ENCODE assay signal across 8 cellular contexts in genomic region chr17:81902023-81902652, GRCh38. TPM values are rescaled to one million over a fixed set of nuclear protein-coding genes. Genes with fewer than 3 reads are reported as not detected.
DNase-seq lines count a peak whose midpoint lies in the region; ATAC-seq lines count a peak whose summit lies in the region.

Gene NPB (plus strand): TSS chr17:81902238. CDS start chr17:81902278, 40 bp downstream.

- H3K9ac ChIP-seq in iPS-15b (ENCODE audit: low read depth, low read length) = peak within 1 kb of the TSS; percentile 37

- no peak within 1 kb of the TSS for H3K27ac Mint-ChIP-seq in activated T-helper 17 cell treated with anti-CD3 and anti-CD28 coated beads, Interleukin-2, amount 50 U/mL, for 72 hours
- no peak within 1 kb of the TSS for H3K27ac Mint-ChIP-seq in stimulated activated memory B cell treated with anti-CD40 and anti-IgM and Interleukin-4, amounts not matched to agents 10 μg/mL and 1 μg/mL and 100 μg/mL, for 72 hours

- no peak within 1 kb of the TSS for H3K27ac ChIP-seq in SJCRH30

- H3K36me3 ChIP-seq in iPS-15b (ENCODE audit: control insufficient read depth, insufficient read depth, low read length) (peaks cover 37% of the 10 kb centered on the region), SJCRH30 (peaks cover 20% of the 10 kb centered on the region)

- peak within 1 kb of the TSS; percentile 30 for H3K4me3 ChIP-seq in iPS-15b (ENCODE audit: low read depth, low read length)
- H3K4me3 ChIP-seq in SJCRH30 = no peak within 1 kb of the TSS

- peaks cover 42% of the 10 kb centered on the region for H3K36me3 Mint-ChIP-seq in activated T-helper 17 cell treated with anti-CD3 and anti-CD28 coated beads, Interleukin-2, amount 50 U/mL, for 72 hours (ENCODE audit: low read depth)
- H3K36me3 Mint-ChIP-seq in stimulated activated memory B cell treated with anti-CD40 and anti-IgM and Interleukin-4, amounts not matched to agents 10 μg/mL and 1 μg/mL and 100 μg/mL, for 72 hours = peaks cover 42% of the 10 kb centered on the region

- H3K27me3 ChIP-seq in iPS-15b (ENCODE audit: control insufficient read depth, insufficient read depth, low read length) (peaks cover 9% of the 10 kb centered on the region), SJCRH30 (no peaks in the 10 kb centered on the region)

- H3K27me3 Mint-ChIP-seq in activated T-helper 17 cell treated with anti-CD3 and anti-CD28 coated beads, Interleukin-2, amount 50 U/mL, for 72 hours = peaks cover 7% of the 10 kb centered on the region
- peaks cover 14% of the 10 kb centered on the region for H3K27me3 Mint-ChIP-seq in stimulated activated memory B cell treated with anti-CD40 and anti-IgM and Interleukin-4, amounts not matched to agents 10 μg/mL and 1 μg/mL and 100 μg/mL, for 72 hours

- no peaks in the 10 kb centered on the region for H3K4me1 ChIP-seq in iPS-15b (ENCODE audit: control insufficient read depth, insufficient read depth, low read length)
- peaks cover 2% of the 10 kb centered on the region; the same call in 1 of the 2 replicates for H3K4me1 ChIP-seq in SJCRH30

- H3K9me3 ChIP-seq in iPS-15b (ENCODE audit: control insufficient read depth, insufficient read depth, low read length) = no peaks in the 10 kb centered on the region
- H3K9me3 ChIP-seq in SJCRH30 (replicated peaks) = no peaks in the 10 kb centered on the region

- H3K4me1 Mint-ChIP-seq in activated T-helper 17 cell treated with anti-CD3 and anti-CD28 coated beads, Interleukin-2, amount 50 U/mL, for 72 hours = peaks cover 8% of the 10 kb centered on the region
- peaks cover 6% of the 10 kb centered on the region for H3K4me1 Mint-ChIP-seq in stimulated activated memory B cell treated with anti-CD40 and anti-IgM and Interleukin-4, amounts not matched to agents 10 μg/mL and 1 μg/mL and 100 μg/mL, for 72 hours

- H3K9me3 Mint-ChIP-seq in activated T-helper 17 cell treated with anti-CD3 and anti-CD28 coated beads, Interleukin-2, amount 50 U/mL, for 72 hours = no peaks in the 10 kb centered on the region
- H3K9me3 Mint-ChIP-seq in stimulated activated memory B cell treated with anti-CD40 and anti-IgM and Interleukin-4, amounts not matched to agents 10 μg/mL and 1 μg/mL and 100 μg/mL, for 72 hours = no peaks in the 10 kb centered on the region

- DNase-seq in NCI-H1092 (lab: John Stamatoyannopoulos, UW) (peak; percentile 33), NCI-H1092 treated with DMSO at 0.1 percent for 48 hours (lab: John Stamatoyannopoulos, UW) (no peak), iPS-NIHi7 (ENCODE audit: extremely low spot score) (no peak), SJCRH30 (no peak)

- H3K4me3 Mint-ChIP-seq in activated T-helper 17 cell treated with anti-CD3 and anti-CD28 coated beads, Interleukin-2, amount 50 U/mL, for 72 hours = peak within 1 kb of the TSS; percentile 43
- no peak within 1 kb of the TSS for H3K4me3 Mint-ChIP-seq in stimulated activated memory B cell treated with anti-CD40 and anti-IgM and Interleukin-4, amounts not matched to agents 10 μg/mL and 1 μg/mL and 100 μg/mL, for 72 hours

- ATAC-seq in activated T-helper 17 cell treated with anti-CD3 and anti-CD28 coated beads, Interleukin-2, amount 50 U/mL, for 72 hours (replicated peaks) = peak; percentile 49
- ATAC-seq in stimulated activated memory B cell treated with anti-CD40 and anti-IgM and Interleukin-4, amounts not matched to agents 10 μg/mL and 1 μg/mL and 100 μg/mL, for 72 hours = peak; percentile 51
- no peak for ATAC-seq in HG03175 (IDR thresholded peaks at IDR 0.05; ENCODE audit: unreplicated experiment)

RNA-seq across cellular contexts. Expression of gene NPB, which starts in this region (rescaled TPM):
- total RNA-seq in activated T-helper 17 cell treated with anti-CD3 and anti-CD28 coated beads, Interleukin-2, amount 50 U/mL, for 72 hours = under 1 TPM; 0.17 to 0.53 TPM
- total RNA-seq in SJCRH30 (2014; rRNA removed; shearing (Covaris generic)) = 3.8 and 4.9 TPM in 2 replicates

Comparison
In these comparisons a context has a peak if more than half of its experiments do, and no peak if none do; other contexts are left out.
1. Peak in ATAC-seq in activated T-helper 17 cell treated with anti-CD3 and anti-CD28 coated beads, Interleukin-2, amount 50 U/mL, for 72 hours; RNA of the gene not detected or under 1 TPM.